Comparison of ENCODE assay signal across 8 cellular contexts in genomic region chr12:7832059-7832696, GRCh38. TPM values are rescaled to one million over a fixed set of nuclear protein-coding genes. Genes with fewer than 3 reads are reported as not detected.
A peak's percentile ranks its signal among the peaks of the same experiment; 100 is the strongest.
DNase-seq lines count a peak whose midpoint lies in the region; ATAC-seq and TF ChIP-seq lines count a peak whose summit lies in the region.

No MANE protein-coding gene starts in this region.

- no peaks in the 10 kb centered on the region for H3K36me3 ChIP-seq in OCI-LY7 (ENCODE audit: insufficient read depth, low read length)

- peaks cover 8% of the 10 kb centered on the region for H3K4me1 Mint-ChIP-seq in HFFc6 (ENCODE audit: low read depth)
- no peaks in the 10 kb centered on the region for H3K4me1 Mint-ChIP-seq in central memory CD8-positive, alpha-beta T cell
- no peaks in the 10 kb centered on the region for H3K4me1 Mint-ChIP-seq in memory B cell

- H3K4me3 ChIP-seq in OCI-LY7 (ENCODE audit: low read depth, low read length, poor library complexity, severe bottlenecking) = no peak overlapping the region

- peak; percentile 62 for ATAC-seq in central memory CD8-positive, alpha-beta T cell (replicated peaks; ENCODE audit: extremely low read depth, poor library complexity, severe bottlenecking)
- peak; percentile 61 for ATAC-seq in memory B cell (ENCODE audit: low read depth)
- no peak for ATAC-seq in GM21737 (IDR thresholded peaks at IDR 0.05; ENCODE audit: unreplicated experiment)

- intact Hi-C loops in OCI-LY7 (cut with micrococcal nuclease; ENCODE audit: unreplicated experiment) = no loop called here

- H3K27ac Mint-ChIP-seq in HFFc6 (no peak overlapping the region), memory B cell (no peak overlapping the region)
- no peak overlapping the region for H3K27ac Mint-ChIP-seq in central memory CD8-positive, alpha-beta T cell (ENCODE audit: low read depth)

- H3K27me3 Mint-ChIP-seq in HFFc6 (ENCODE audit: insufficient read depth) (peaks cover 15% of the 10 kb centered on the region), memory B cell (peaks cover 9% of the 10 kb centered on the region)
- peaks cover 31% of the 10 kb centered on the region for H3K27me3 Mint-ChIP-seq in central memory CD8-positive, alpha-beta T cell

- H3K4me2 ChIP-seq in OCI-LY7 (ENCODE audit: low read length) = no peak overlapping the region

- peak; percentile 7 for DNase-seq in activated naive CD4-positive, alpha-beta T cell treated with Interleukin-2 at 50 U/mL for 16 hours
- DNase-seq in activated naive CD4-positive, alpha-beta T cell (lab: John Stamatoyannopoulos, UW) = no peak
- peak; percentile 57 for DNase-seq in HFFc6
- peak; percentile 66 for DNase-seq in OCI-LY7 (ENCODE audit: low spot score)
- no peak for DNase-seq in central memory CD8-positive, alpha-beta T cell (ENCODE audit: low spot score in 2 of 2)
- DNase-seq in memory B cell (ENCODE audit: low spot score in 2 of 2) = no peak
- DNase-seq in T1000 (lab: John Stamatoyannopoulos, UW) = no peak

- no peaks in the 10 kb centered on the region for H3K4me1 ChIP-seq in OCI-LY7 (ENCODE audit: insufficient read depth, low read length, poor library complexity, severe bottlenecking)

- CTCF ChIA-PET in OCI-LY7 (lab: Charles Lee; ENCODE audit: unreplicated experiment) = no interaction called here

- no peaks in the 10 kb centered on the region for H4K20me1 ChIP-seq in OCI-LY7 (ENCODE audit: insufficient read depth, low read length)

- H3K27ac ChIP-seq in OCI-LY7 (ENCODE audit: low read depth, low read length, poor library complexity, severe bottlenecking) = no peak overlapping the region

- TF ChIP-seq CTCF in HFFc6 (IDR thresholded peaks at IDR 0.05) = peak; percentile 81
- peak; percentile 80 for TF ChIP-seq CTCF in OCI-LY7 (conservative IDR thresholded peaks at IDR 0.05; ENCODE audit: low read length)

- BruUV-seq in OCI-LY7 (replicated peaks; lab: Mats Ljungman, UMichigan) = no TSS peak

- H3K9me3 Mint-ChIP-seq in HFFc6 (no peaks in the 10 kb centered on the region), memory B cell (no peaks in the 10 kb centered on the region)
- no peaks in the 10 kb centered on the region for H3K9me3 Mint-ChIP-seq in central memory CD8-positive, alpha-beta T cell

- H3K79me2 ChIP-seq in OCI-LY7 (ENCODE audit: insufficient read depth, low read depth, low read length) = no peaks in the 10 kb centered on the region

- H3K9me3 ChIP-seq in OCI-LY7 (ENCODE audit: low read length) = no peaks in the 10 kb centered on the region

- POLR2A ChIA-PET in OCI-LY7 (lab: Charles Lee) = interaction anchor here (0.5 to 1.2 kb wide), 4 partner anchors 9 to 125 kb away, joined by 3 read pairs; no protein-coding TSS in a partner anchor

- H3K9me2 ChIP-seq in OCI-LY7 (ENCODE audit: insufficient read depth, low read length) = no peaks in the 10 kb centered on the region

- H3K36me3 Mint-ChIP-seq in HFFc6 (ENCODE audit: low read depth) = no peaks in the 10 kb centered on the region
- no peaks in the 10 kb centered on the region for H3K36me3 Mint-ChIP-seq in central memory CD8-positive, alpha-beta T cell (ENCODE audit: insufficient read depth)
- H3K36me3 Mint-ChIP-seq in memory B cell = no peaks in the 10 kb centered on the region

- H3K4me3 Mint-ChIP-seq in HFFc6 = no peak overlapping the region
- no peak overlapping the region for H3K4me3 Mint-ChIP-seq in central memory CD8-positive, alpha-beta T cell
- no peak overlapping the region for H3K4me3 Mint-ChIP-seq in memory B cell

- peak overlapping the region; percentile 59 for H2AFZ ChIP-seq in OCI-LY7 (ENCODE audit: low read length)

RNA-seq across cellular contexts. Expression of gene SLC2A14, which starts 40.5 kb away (rescaled TPM):
- total RNA-seq in HFFc6 (2021; fragmentation: NEBNext Ultra II Directional; extraction: Animal tissue kit (Norgen Biotek cat#: 25700)) = under 1 TPM in 1 of 6 experiments, not detected in 5; 0.07 TPM
- 0.23 TPM in 1 of 2 replicates, not detected in the other for total RNA-seq in OCI-LY7 (2014; rRNA removed; shearing (Covaris generic))
- 0.31 and 0.48 TPM in 2 replicates for total RNA-seq in OCI-LY7 (2022)

RNA-seq across cellular contexts. Expression of gene NANOG, which starts 43.0 kb away (rescaled TPM):
- total RNA-seq in HFFc6 (2021; fragmentation: NEBNext Ultra II Directional; extraction: Animal tissue kit (Norgen Biotek cat#: 25700)) = not detected
- not detected in 2 replicates for total RNA-seq in OCI-LY7 (2014; rRNA removed; shearing (Covaris generic))
- total RNA-seq in OCI-LY7 (2022) = not detected in 2 replicates

Comparison
In these comparisons a context has a peak if more than half of its experiments do, and no peak if none do; other contexts are left out.
1. DNase-seq: peak in activated naive CD4-positive, alpha-beta T cell treated with Interleukin-2 at 50 U/mL for 16 hours (single experiment), HFFc6 (single experiment) and OCI-LY7 (single experiment); none in activated naive CD4-positive, alpha-beta T cell (0 of 4), central memory CD8-positive, alpha-beta T cell (0 of 2), memory B cell (0 of 2) and T1000 (single experiment).